10 cellular contexts compared by ENCODE assay signal in genomic region chr20:571754-572331, GRCh38. TPM values are rescaled to one million over a fixed set of nuclear protein-coding genes. Genes with fewer than 3 reads are reported as not detected.
A peak's percentile ranks its signal among the peaks of the same experiment; 100 is the strongest.
DNase-seq lines count a peak whose midpoint lies in the region; ATAC-seq, FAIRE-seq and TF ChIP-seq lines count a peak whose summit lies in the region.
"Had no signal": no experiment of that assay in that cellular context is flagged by ENCODE, and none has a peak within 500 bp of the region (broad histone marks: within the 10 kb centered on the region; RNA-seq: fewer than 3 reads in every experiment).

No MANE protein-coding gene starts in this region.

- H3K4me3 Mint-ChIP-seq in MCF 10A (ENCODE audit: unreplicated experiment) (no peak overlapping the region), mesothelial cell of epicardium (peak overlapping the region; percentile 55)

- DNase-seq in breast epithelium (ENCODE audit: low spot score in 2 of 2) (peak; percentile 30 to 55), MCF 10A (ENCODE audit: unreplicated experiment) (no peak), endothelial cell of umbilical vein (ENCODE audit: low read depth, low spot score) (no peak), mesothelial cell of epicardium (ENCODE audit: low spot score in 2 of 2, unreplicated experiment in 2 of 2) (peak in 1 of 2 experiments; percentile 44), aorta (peak; percentile 57 to 83), medulla oblongata (ENCODE audit: extremely low spot score) (no peak)
- DNase-seq in activated CD8-positive, alpha-beta memory T cell treated with anti-CD3 and anti-CD28 coated beads, Interleukin-2, amount 50 U/mL, for 48 hours = no peak
- DNase-seq: SHP77 treated with DMSO at 0.1 percent for 48 hours had no signal

- H3K9me3 ChIP-seq in breast epithelium = no peaks in the 10 kb centered on the region
- no peaks in the 10 kb centered on the region for H3K9me3 ChIP-seq in endothelial cell of umbilical vein (replicated peaks; ENCODE audit: control insufficient read depth, insufficient read depth, low read length)
- no peaks in the 10 kb centered on the region for H3K9me3 ChIP-seq in aorta (ENCODE audit: control insufficient read depth, low read length)
- H3K9me3 ChIP-seq: suprapubic skin had no signal

- 1 to 4% methylated on average over 21 to 23 of the region's 23 CpGs for WGBS in aorta, 2 donors

- H3K4me2 ChIP-seq in endothelial cell of umbilical vein (ENCODE audit: insufficient read depth, low read length) = peak overlapping the region; percentile 44

- dilution Hi-C loops in endothelial cell of umbilical vein (cut with MboI; ENCODE audit: extremely low pct_ligation_motif_present, low sequenced_read_pairs) = no loop called here

- FAIRE-seq in endothelial cell of umbilical vein (lab: Jason Lieb, UNC) = peak; percentile 60

- peak overlapping the region; percentile 11 for H3K9ac ChIP-seq in endothelial cell of umbilical vein (replicated peaks; ENCODE audit: extremely low read depth, insufficient read depth, low read length)

- H3K27ac Mint-ChIP-seq in MCF 10A (ENCODE audit: low read depth, unreplicated experiment) (no peak overlapping the region), mesothelial cell of epicardium (peak overlapping the region; percentile 86)

- no peaks in the 10 kb centered on the region for H3K79me2 ChIP-seq in endothelial cell of umbilical vein (ENCODE audit: control insufficient read depth, insufficient read depth, low read length)

- no peaks in the 10 kb centered on the region for H3K9me1 ChIP-seq in endothelial cell of umbilical vein (replicated peaks; ENCODE audit: control insufficient read depth, extremely low read depth, insufficient read depth, low read length)

- BruUV-seq in MCF 10A (replicated peaks; lab: Mats Ljungman, UMichigan) = no TSS peak
- BruUV-seq in endothelial cell of umbilical vein (replicated peaks; lab: Mats Ljungman, UMichigan) = no TSS peak

- H3K9me3 Mint-ChIP-seq in MCF 10A (ENCODE audit: unreplicated experiment) (no peaks in the 10 kb centered on the region), mesothelial cell of epicardium (no peaks in the 10 kb centered on the region)

- H3K4me1 Mint-ChIP-seq in MCF 10A (ENCODE audit: insufficient read depth, unreplicated experiment) (peaks cover 12% of the 10 kb centered on the region), mesothelial cell of epicardium (peaks cover 26% of the 10 kb centered on the region)

- H3K36me3 Mint-ChIP-seq in MCF 10A (ENCODE audit: insufficient read depth, unreplicated experiment) (no peaks in the 10 kb centered on the region), mesothelial cell of epicardium (no peaks in the 10 kb centered on the region)

- ATAC-seq in aorta (ENCODE audit: low FRiP score) (peak; percentile 47), HG02610 (IDR thresholded peaks at IDR 0.05; ENCODE audit: unreplicated experiment) (no peak)

- H3K36me3 ChIP-seq in breast epithelium (no peaks in the 10 kb centered on the region), endothelial cell of umbilical vein (ENCODE audit: control insufficient read depth in 2 of 2, extremely low read depth in 1 of 2, insufficient read depth in 2 of 2, low read length in 2 of 2) (no peaks in the 10 kb centered on the region), aorta (ENCODE audit: control insufficient read depth in 1 of 2, insufficient read depth in 2 of 2, low read length in 1 of 2) (no peaks in the 10 kb centered on the region)
- H3K36me3 ChIP-seq: suprapubic skin had no signal

- TF ChIP-seq POLR2A in breast epithelium (IDR thresholded peaks at IDR 0.05) (no peak), endothelial cell of umbilical vein (IDR thresholded peaks at IDR 0.05; ENCODE audit: low read depth, low read length) (no peak)

- no peaks in the 10 kb centered on the region for H4K20me1 ChIP-seq in endothelial cell of umbilical vein (replicated peaks; ENCODE audit: control insufficient read depth, extremely low read depth, insufficient read depth, low read length)

- intact Hi-C loops in breast epithelium (cut with DNase I; ENCODE audit: low total_unique reads) = no loop called here
- intact Hi-C loops in MCF 10A (cut with micrococcal nuclease) = no loop called here
- intact Hi-C loops in endothelial cell of umbilical vein (cut with micrococcal nuclease) = no loop called here
- intact Hi-C loops in aorta (cut with DNase I) = no loop called here

- TF ChIP-seq CTCF in breast epithelium (IDR thresholded peaks at IDR 0.05) = no peak
- TF ChIP-seq CTCF in MCF 10A (IDR thresholded peaks at IDR 0.05; ENCODE audit: unreplicated experiment) = no peak
- no peak for TF ChIP-seq CTCF in endothelial cell of umbilical vein (IDR thresholded peaks at IDR 0.05; ENCODE audit: extremely low read depth in 1 of 2, insufficient read depth in 1 of 2, low read depth in 1 of 2, low read length in 2 of 2)
- TF ChIP-seq CTCF in mesothelial cell of epicardium (IDR thresholded peaks at IDR 0.05; ENCODE audit: unreplicated experiment) = no peak

- no peak overlapping the region for H3K27ac ChIP-seq in breast epithelium
- peak overlapping the region; percentile 11 for H3K27ac ChIP-seq in endothelial cell of umbilical vein (ENCODE audit: insufficient read depth, low read depth, low read length)
- H3K27ac ChIP-seq in aorta (ENCODE audit: low read depth in 1 of 2, low read length in 2 of 2) = no peak overlapping the region
- H3K27ac ChIP-seq: suprapubic skin had no signal

- CTCF ChIA-PET in MCF 10A (lab: Yijun Ruan, JAX) (interaction anchor here (2.2 to 5.2 kb wide), 3 partner anchors 10 to 167 kb away, joined by 8 to 37 read pairs (median 9); no protein-coding TSS in a partner anchor), endothelial cell of umbilical vein (lab: Charles Lee) (interaction anchor here (1.4 to 8.5 kb wide), 7 partner anchors 9 to 167 kb away, joined by 3 to 93 read pairs (median 9); no protein-coding TSS in a partner anchor)

- H3K4me3 ChIP-seq in breast epithelium (peak overlapping the region in 1 of 3 donors; percentile 36), endothelial cell of umbilical vein (replicated peaks in 1 of 3; ENCODE audit: insufficient read depth in 1 of 3, low read depth in 1 of 3, low read length in 3 of 3) (no peak overlapping the region), aorta (ENCODE audit: low read length in 2 of 2) (no peak overlapping the region)
- H3K4me3 ChIP-seq: suprapubic skin had no signal

- H2AFZ ChIP-seq in endothelial cell of umbilical vein (ENCODE audit: low read depth, low read length) = peak overlapping the region; percentile 42

- peaks cover 60% of the 10 kb centered on the region for H3K27me3 Mint-ChIP-seq in MCF 10A (ENCODE audit: insufficient read depth, unreplicated experiment)
- H3K27me3 Mint-ChIP-seq in mesothelial cell of epicardium (ENCODE audit: low read depth) = no peaks in the 10 kb centered on the region

- POLR2A ChIA-PET in MCF 10A (lab: Yijun Ruan, JAX) = no interaction called here
- POLR2A ChIA-PET in endothelial cell of umbilical vein (lab: Charles Lee) = interaction anchor here (0.7 kb wide), 1 partner anchor 74 kb away, joined by 3 read pairs; no protein-coding TSS in a partner anchor

- H3K4me1 ChIP-seq in breast epithelium (peaks cover 0 to 7% of the 10 kb centered on the region in 2 donors), endothelial cell of umbilical vein (ENCODE audit: control insufficient read depth, extremely low read depth, insufficient read depth, low read length) (peaks cover 45% of the 10 kb centered on the region), aorta (ENCODE audit: control insufficient read depth in 1 of 2, insufficient read depth in 2 of 2, low read length in 2 of 2) (no peaks in the 10 kb centered on the region)

- H3K27me3 ChIP-seq in breast epithelium (peaks cover 3 to 24% of the 10 kb centered on the region in 2 donors), endothelial cell of umbilical vein (ENCODE audit: control insufficient read depth in 2 of 2, insufficient read depth in 2 of 2, low read length in 2 of 2) (peaks cover 0 to 5% of the 10 kb centered on the region in 2 experiments), aorta (ENCODE audit: control insufficient read depth in 1 of 2, insufficient read depth in 2 of 2, low read length in 1 of 2) (no peaks in the 10 kb centered on the region)

TF ChIP-seq in endothelial cell of umbilical vein, 7 proteins besides CTCF, POLR2A, EP300 and RAD21 (continues in another document):
- TF ChIP-seq FOS (IDR thresholded peaks at IDR 0.05; ENCODE audit: borderline replicate concordance, insufficient read depth, low read length) (no peak), POLR2AphosphoS5 (IDR thresholded peaks at IDR 0.05; ENCODE audit: insufficient read depth, low read depth, low read length) (no peak), MYC (IDR thresholded peaks at IDR 0.05; ENCODE audit: low read depth, low read length) (no peak), GATA2 (IDR thresholded peaks at IDR 0.05; ENCODE audit: insufficient read depth, insufficient read length, low read depth, low read length) (no peak)

RNA-seq across cellular contexts. Expression of gene CSNK2A1, which starts 28.3 kb away (rescaled TPM):
- total RNA-seq in breast epithelium (10 to 100 TPM; 55.0 to 90.9 (median 77.7) TPM), MCF 10A (2022) (271 and 297 TPM in 2 replicates), endothelial cell of umbilical vein (134 and 142 TPM in 2 replicates), mesothelial cell of epicardium (160 to 172 TPM (median 164 TPM) in 3 replicates), aorta (10 to 100 TPM; 73.5 to 98.2 TPM)
- polyA plus RNA-seq in endothelial cell of umbilical vein (57.0 and 68.4 TPM in 2 replicates), aorta (10 to 100 TPM; 23.4 to 27.8 TPM)
- 69.2 and 73.8 TPM in 2 replicates for polyA plus RNA-seq in endothelial cell of umbilical vein (2011; cell fraction: cytosol; rRNA removed)
- polyA plus RNA-seq in endothelial cell of umbilical vein (2011; cell fraction: nucleus; rRNA removed) = 79.0 and 89.1 TPM in 2 replicates
- 129 and 136 TPM in 2 replicates for polyA plus RNA-seq in endothelial cell of umbilical vein (2012)
- 165 and 182 TPM in 2 replicates for polyA minus RNA-seq in endothelial cell of umbilical vein
- 39.4 TPM for polyA minus RNA-seq in endothelial cell of umbilical vein (2011; cell fraction: cytosol; rRNA and poly(A)+ RNA removed)
- polyA minus RNA-seq in endothelial cell of umbilical vein (2011; cell fraction: nucleus; rRNA and poly(A)+ RNA removed) = 90.3 and 120 TPM in 2 replicates

RNA-seq across cellular contexts. Expression of gene TCF15, which starts 38.3 kb away (rescaled TPM):
- total RNA-seq in breast epithelium (1 to 10 TPM in 2 of 3 donors, under 1 TPM in 1; 0.44 to 2.6 (median 1.1) TPM), MCF 10A (2022) (not detected in 2 replicates), endothelial cell of umbilical vein (1.3 TPM in 1 of 2 replicates, not detected in the other), mesothelial cell of epicardium (0.74 to 0.90 TPM (median 0.75 TPM) in 3 replicates), aorta (1 to 10 TPM in 1 of 2 donors, under 1 TPM in 1; 0.58 to 1.0 TPM)
- polyA plus RNA-seq in endothelial cell of umbilical vein (0.07 and 0.13 TPM in 2 replicates), aorta (not detected)
- polyA plus RNA-seq in endothelial cell of umbilical vein (2011; cell fraction: cytosol; rRNA removed) = 0.09 and 0.11 TPM in 2 replicates
- 0.11 TPM in 1 of 2 replicates, not detected in the other for polyA plus RNA-seq in endothelial cell of umbilical vein (2011; cell fraction: nucleus; rRNA removed)
- 0.88 and 1.9 TPM in 2 replicates for polyA plus RNA-seq in endothelial cell of umbilical vein (2012)
- polyA minus RNA-seq in endothelial cell of umbilical vein = not detected in 2 replicates
- not detected for polyA minus RNA-seq in endothelial cell of umbilical vein (2011; cell fraction: cytosol; rRNA and poly(A)+ RNA removed)
- polyA minus RNA-seq in endothelial cell of umbilical vein (2011; cell fraction: nucleus; rRNA and poly(A)+ RNA removed) = not detected in 2 replicates

Comparison
In these comparisons a context has a peak if more than half of its experiments do, and no peak if none do; other contexts are left out.
1. DNase-seq: peak in breast epithelium (2 of 2) and aorta (2 of 2); none in MCF 10A (single experiment), endothelial cell of umbilical vein (single experiment), medulla oblongata (single experiment) and activated CD8-positive, alpha-beta memory T cell treated with anti-CD3 and anti-CD28 coated beads, Interleukin-2, amount 50 U/mL, for 48 hours (single experiment).